In the genomic region with DNA sequence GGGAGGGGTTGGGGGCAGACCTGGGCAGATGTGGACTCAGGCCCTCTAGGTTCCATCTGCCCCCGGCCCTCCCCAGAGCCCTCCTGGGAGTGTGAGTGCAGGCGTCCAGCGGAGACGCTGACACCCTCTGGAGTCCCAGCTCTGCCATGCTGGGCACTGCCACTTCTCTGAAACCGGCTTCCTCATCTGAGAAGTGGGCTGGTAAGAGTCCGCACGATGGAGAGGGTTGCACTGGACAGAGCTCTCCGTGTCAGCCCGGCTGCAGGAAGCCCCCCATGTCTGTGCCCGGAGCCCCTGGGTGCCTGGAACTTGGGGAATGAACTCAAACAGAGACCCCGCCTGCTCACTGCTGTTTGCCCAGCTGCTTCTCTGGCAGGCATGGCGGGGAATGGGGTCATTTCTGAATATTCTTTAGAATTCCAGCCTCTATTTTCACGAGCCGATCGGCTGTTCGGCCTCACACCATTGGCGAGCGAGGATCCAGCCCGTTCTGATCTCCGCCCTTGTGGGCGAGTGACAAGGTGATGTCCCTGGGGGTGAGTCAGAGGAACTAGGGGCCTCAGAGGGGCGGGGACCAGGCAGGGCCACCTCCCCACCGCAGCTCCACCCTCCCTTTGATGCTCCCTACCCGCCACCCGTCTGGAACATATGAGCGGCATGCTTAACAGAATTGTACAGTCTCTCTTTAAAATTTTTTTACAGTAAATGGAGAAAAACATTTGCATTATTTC, we compare ENCODE assay signal across 11 cellular contexts. TPM values are rescaled to one million over a fixed set of nuclear protein-coding genes. Genes with fewer than 3 reads are reported as not detected.
DNase-seq lines count a peak whose midpoint lies in the region; ATAC-seq and TF ChIP-seq lines count a peak whose summit lies in the region.
"Had no signal": no experiment of that assay in that cellular context is flagged by ENCODE, and none has a peak within 500 bp of the region (broad histone marks: within the 10 kb centered on the region; RNA-seq: fewer than 3 reads in every experiment).

No MANE protein-coding gene starts in this region.

- H3K4me1 Mint-ChIP-seq in neural progenitor cell: peaks cover 24% of the 10 kb centered on the region

- H3K4me3 ChIP-seq in neural progenitor cell: no peak overlapping the region
- no peak overlapping the region for H3K4me3 ChIP-seq in A673 (ENCODE audit: low read depth, low read length, poor library complexity, severe bottlenecking)
- H3K4me3 ChIP-seq in psoas muscle: no peak overlapping the region

- H3K27ac Mint-ChIP-seq in neural progenitor cell: no peak overlapping the region

- H3K27me3 ChIP-seq in neural progenitor cell: no peaks in the 10 kb centered on the region
- peaks cover 55% of the 10 kb centered on the region for H3K27me3 ChIP-seq in A673 (replicated peaks; ENCODE audit: insufficient read depth, low read depth, low read length, poor library complexity)
- H3K27me3 ChIP-seq in psoas muscle (ENCODE audit: insufficient read depth in 3 of 3, low read length in 2 of 3): no peaks in the 10 kb centered on the region

- no peak for ATAC-seq in HG02642 (IDR thresholded peaks at IDR 0.05; ENCODE audit: poor library complexity, unreplicated experiment)
- ATAC-seq in GM18858 (IDR thresholded peaks at IDR 0.05; ENCODE audit: unreplicated experiment): no peak
- no peak for ATAC-seq in psoas muscle

- CTCF ChIA-PET in A673 (lab: Charles Lee): no interaction called here

- H3K9me3 Mint-ChIP-seq in neural progenitor cell: peaks cover 2% of the 10 kb centered on the region

- peak overlapping the region; percentile 56 for H3K4me2 ChIP-seq in neural progenitor cell

- intact Hi-C loops in A673 (cut with micrococcal nuclease; ENCODE audit: unreplicated experiment) (no loop called here), psoas muscle (cut with DNase I) (no loop called here)

- H3K36me3 ChIP-seq in neural progenitor cell (no peaks in the 10 kb centered on the region), A673 (ENCODE audit: insufficient read depth, low read length, poor library complexity, severe bottlenecking) (no peaks in the 10 kb centered on the region), psoas muscle (ENCODE audit: insufficient read depth in 1 of 2, low read depth in 1 of 2) (no peaks in the 10 kb centered on the region)

- H2AFZ ChIP-seq in neural progenitor cell (replicated peaks): no peak overlapping the region

- no peak overlapping the region for H3K9ac ChIP-seq in neural progenitor cell

- H3K36me3 Mint-ChIP-seq in neural progenitor cell: no peaks in the 10 kb centered on the region

- H3F3A ChIP-seq in neural progenitor cell (ENCODE audit: low read depth): peaks cover 8% of the 10 kb centered on the region

- H3K27ac ChIP-seq in neural progenitor cell (no peak overlapping the region), A673 (ENCODE audit: low read depth, low read length, poor library complexity, severe bottlenecking) (no peak overlapping the region), psoas muscle (no peak overlapping the region)
- H3K27ac ChIP-seq: C4-2B had no signal

- H3K9me3 ChIP-seq in neural progenitor cell (ENCODE audit: low read depth) (no peaks in the 10 kb centered on the region), A673 (ENCODE audit: low read depth, low read length, poor library complexity, severe bottlenecking) (no peaks in the 10 kb centered on the region), psoas muscle (no peaks in the 10 kb centered on the region)

- POLR2A ChIA-PET in A673 (lab: Charles Lee; ENCODE audit: low non-redundant PET): no interaction called here

- no peak for TF ChIP-seq CTCF in neural progenitor cell (IDR thresholded peaks at IDR 0.05)
- TF ChIP-seq CTCF in A673 (conservative IDR thresholded peaks at IDR 0.05; ENCODE audit: low read depth, low read length): no peak
- TF ChIP-seq CTCF in psoas muscle (IDR thresholded peaks at IDR 0.05): no peak

- DNase-seq in CD1c-positive myeloid dendritic cell (ENCODE audit: extremely low spot score) (peak; percentile 2), OCI-M1 (lab: John Stamatoyannopoulos, UW) (peak; percentile 74), neural progenitor cell (ENCODE audit: low spot score) (peak; percentile 33), A673 (ENCODE audit: low spot score) (no peak), psoas muscle (no peak)
- peak; percentile 75 to 83 for DNase-seq in activated T-cell treated with anti-CD3 and anti-CD28 coated beads, Interleukin-2, amount 50 U/mL, for 48 hours
- DNase-seq: anterior cingulate cortex, NCI-H2171 had no signal

- no TSS peak for BruUV-seq in A673 (replicated peaks; lab: Mats Ljungman, UMichigan)

- WGBS in psoas muscle, 3 donors: 81 to 82% (median 81%) methylated on average over 26 of the region's 26 CpGs

- no peak overlapping the region for H3K4me3 Mint-ChIP-seq in neural progenitor cell

- H3K4me1 ChIP-seq in neural progenitor cell (peaks cover 17% of the 10 kb centered on the region), A673 (ENCODE audit: insufficient read depth, low read length, poor library complexity, severe bottlenecking) (no peaks in the 10 kb centered on the region), psoas muscle (peaks cover 4% of the 10 kb centered on the region)

- H4K20me1 ChIP-seq in neural progenitor cell (ENCODE audit: low read depth): no peaks in the 10 kb centered on the region

- H3K27me3 Mint-ChIP-seq in neural progenitor cell (ENCODE audit: insufficient read depth, low read depth): peaks cover 7% of the 10 kb centered on the region

- H3K79me2 ChIP-seq in neural progenitor cell (ENCODE audit: low read depth): no peaks in the 10 kb centered on the region

RNA-seq across cellular contexts. Expression of gene GATA5, which starts 47.8 kb away (rescaled TPM):
- 0.12 TPM in 1 of 2 replicates, not detected in the other for total RNA-seq in neural progenitor cell (ENCODE audit: low replicate concordance)
- not detected in 2 replicates for total RNA-seq in A673 (2021)
- under 1 TPM in 2 of 4 donors, not detected in 2; 0.13 to 0.14 TPM for total RNA-seq in psoas muscle
- polyA plus RNA-seq in psoas muscle: under 1 TPM in 2 of 3 donors, not detected in 1; 0.01 to 0.03 TPM

Comparison
In these comparisons a context has a peak if more than half of its experiments do, and no peak if none do; other contexts are left out.
1. DNase-seq: peak in CD1c-positive myeloid dendritic cell (single experiment), OCI-M1 (single experiment), activated T-cell treated with anti-CD3 and anti-CD28 coated beads, Interleukin-2, amount 50 U/mL, for 48 hours (2 of 2) and neural progenitor cell (single experiment); none in A673 (single experiment) and psoas muscle (0 of 2).